21 cellular contexts compared by ENCODE assay signal in genomic region chrY:19012985-19013384, GRCh38.
"Had no signal": no experiment of that assay in that cellular context is flagged by ENCODE, and none has a peak within 500 bp of the region (broad histone marks: within the 10 kb centered on the region; RNA-seq: fewer than 3 reads in every experiment).

No MANE protein-coding gene starts in this region.

- H3K9me3 ChIP-seq: SJSA1 had no signal

- H3K4me3 ChIP-seq: SJSA1, SK-N-MC had no signal

- H3K27ac ChIP-seq: SJSA1, SK-N-MC had no signal

- DNase-seq: KBM-7, MV-4-11, NCI-H1048, NCI-H1105, NCI-H1417, NCI-H1436 treated with DMSO at 0.1 percent for 48 hours, NCI-H1694, NCI-H187 treated with DMSO at 0.1 percent for 48 hours, NCI-H2029 treated with DMSO at 0.1 percent for 48 hours, NCI-H2171 treated with DMSO at 0.1 percent for 48 hours, NCI-H446, NCI-H510A, NCI-H524 treated with DMSO at 0.1 percent for 48 hours, NCI-H69, NCI-H774, Right ventricle myocardium superior, RPMI8226, SIG-M5 had no signal

- H3K27me3 ChIP-seq: SJSA1 had no signal

- H3K36me3 ChIP-seq: SJSA1 had no signal

- H3K4me1 ChIP-seq: SJSA1 had no signal

- FAIRE-seq: RCC 7860 had no signal
